ENCODE assay signal across 27 cellular contexts in the genomic region with DNA sequence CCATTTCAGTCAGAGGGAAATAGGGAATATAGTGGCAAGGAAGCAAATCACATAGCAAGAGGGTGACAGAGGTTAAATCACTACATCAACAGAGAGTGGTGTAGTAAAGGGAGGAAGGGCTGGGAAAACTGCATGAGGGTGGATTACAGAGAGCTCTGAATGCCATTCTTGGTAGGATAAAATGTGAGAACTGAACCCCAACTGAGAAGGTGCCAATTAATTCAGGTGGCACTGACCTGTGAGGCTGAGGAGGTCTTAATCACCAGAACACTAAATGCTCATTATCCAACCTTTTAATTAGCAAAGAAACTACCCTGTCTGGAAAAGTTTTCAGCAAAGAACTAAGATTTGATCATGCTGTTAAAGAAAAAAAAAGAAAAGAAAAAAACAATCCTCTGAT.
"Had no signal": no experiment of that assay in that cellular context is flagged by ENCODE, and none has a peak within 500 bp of the region (broad histone marks: within the 10 kb centered on the region; RNA-seq: fewer than 3 reads in every experiment).

No MANE protein-coding gene starts in this region.

- H3K4me3 ChIP-seq: ascending aorta, breast epithelium, K562, SJCRH30, SK-N-MC had no signal

- H3K4me1 Mint-ChIP-seq: activated CD4-positive, alpha-beta memory T cell treated with anti-CD3 and anti-CD28 coated beads, Interleukin-2, amount 10 ng/mL, durations not matched to agents 7 days and 5 days; activated naive CD8-positive, alpha-beta T cell treated with anti-CD3 and anti-CD28 coated beads for 36 hours; activated T-helper 17 cell treated with anti-CD3 and anti-CD28 coated beads, Interleukin-2, amount 50 U/mL, for 72 hours had no signal

- H3K27me3 ChIP-seq: ascending aorta, breast epithelium, SJCRH30 had no signal

- H3K27ac ChIP-seq: ascending aorta, breast epithelium, SJCRH30, SK-N-MC, WERI-Rb-1 had no signal

- H3K9me3 ChIP-seq: ascending aorta, breast epithelium, SJCRH30 had no signal

- H3K36me3 ChIP-seq: ascending aorta, breast epithelium, SJCRH30, WERI-Rb-1 had no signal

- H3K9me3 Mint-ChIP-seq: activated CD4-positive, alpha-beta memory T cell treated with anti-CD3 and anti-CD28 coated beads, Interleukin-2, amount 10 ng/mL, durations not matched to agents 7 days and 5 days; activated naive CD8-positive, alpha-beta T cell treated with anti-CD3 and anti-CD28 coated beads for 36 hours; activated T-cell treated with anti-CD3 and anti-CD28 coated beads, Interleukin-2, amount 50 U/mL, for 72 hours; activated T-helper 17 cell treated with anti-CD3 and anti-CD28 coated beads, Interleukin-2, amount 50 U/mL, for 72 hours had no signal

- H3K27me3 Mint-ChIP-seq: activated CD4-positive, alpha-beta memory T cell treated with anti-CD3 and anti-CD28 coated beads, Interleukin-2, amount 10 ng/mL, durations not matched to agents 7 days and 5 days; activated naive CD8-positive, alpha-beta T cell treated with anti-CD3 and anti-CD28 coated beads for 36 hours; activated T-helper 17 cell treated with anti-CD3 and anti-CD28 coated beads, Interleukin-2, amount 50 U/mL, for 72 hours had no signal

- H3K4me1 ChIP-seq: ascending aorta, breast epithelium had no signal

- DNase-seq: activated CD4-positive, alpha-beta memory T cell treated with anti-CD3 and anti-CD28 coated beads, Interleukin-2, amount 10 ng/mL, durations not matched to agents 7 days and 5 days; activated CD4-positive, alpha-beta T cell treated with anti-CD3 and anti-CD28 coated beads for 1 hour; activated CD4-positive, alpha-beta T cell treated with anti-CD3 and anti-CD28 coated beads for 48 hours; activated CD4-positive, CD25-positive, alpha-beta regulatory T cell; activated effector memory CD4-positive, alpha-beta T cell treated with anti-CD3 and anti-CD28 coated beads, Interleukin-2, amount 50 U/mL, for 16 hours; activated naive CD4-positive, alpha-beta T cell; activated naive CD4-positive, alpha-beta T cell treated with anti-CD3 and anti-CD28 coated beads, Interleukin-2, amount 50 U/mL, for 16 hours; activated naive CD8-positive, alpha-beta T cell treated with anti-CD3 and anti-CD28 coated beads for 36 hours; activated T-cell treated with anti-CD3 and anti-CD28 coated beads, Interleukin-2, amount 50 U/mL, for 1 hour; activated T-cell treated with anti-CD3 and anti-CD28 coated beads, Interleukin-2, amount 50 U/mL, for 72 hours; amygdala; NCI-H1105; NCI-H1417 treated with DMSO at 0.1 percent for 48 hours; NCI-H187 treated with DMSO at 0.1 percent for 48 hours; NCI-H2081; NCI-H226; NCI-H446 treated with DMSO at 0.1 percent for 48 hours; SHP77; SJCRH30; T1000; WERI-Rb-1 had no signal

- H3K27ac Mint-ChIP-seq: activated CD4-positive, alpha-beta memory T cell treated with anti-CD3 and anti-CD28 coated beads, Interleukin-2, amount 10 ng/mL, durations not matched to agents 7 days and 5 days; activated naive CD8-positive, alpha-beta T cell treated with anti-CD3 and anti-CD28 coated beads for 36 hours; activated T-cell treated with anti-CD3 and anti-CD28 coated beads, Interleukin-2, amount 50 U/mL, for 72 hours; activated T-helper 17 cell treated with anti-CD3 and anti-CD28 coated beads, Interleukin-2, amount 50 U/mL, for 72 hours had no signal

- H3K36me3 Mint-ChIP-seq: activated naive CD8-positive, alpha-beta T cell treated with anti-CD3 and anti-CD28 coated beads for 36 hours had no signal

- ATAC-seq: activated T-cell treated with anti-CD3 and anti-CD28 coated beads, Interleukin-2, amount 50 U/mL, for 72 hours; activated T-helper 17 cell treated with anti-CD3 and anti-CD28 coated beads, Interleukin-2, amount 50 U/mL, for 72 hours; K562; Panc1 had no signal

- H3K4me3 Mint-ChIP-seq: activated CD4-positive, alpha-beta memory T cell treated with anti-CD3 and anti-CD28 coated beads, Interleukin-2, amount 10 ng/mL, durations not matched to agents 7 days and 5 days; activated naive CD8-positive, alpha-beta T cell treated with anti-CD3 and anti-CD28 coated beads for 36 hours; activated T-cell treated with anti-CD3 and anti-CD28 coated beads, Interleukin-2, amount 50 U/mL, for 72 hours; activated T-helper 17 cell treated with anti-CD3 and anti-CD28 coated beads, Interleukin-2, amount 50 U/mL, for 72 hours had no signal
